ENCODE assay signal across 9 cellular contexts in genomic region chr11:100709233-100709999, GRCh38. TPM values are rescaled to one million over a fixed set of nuclear protein-coding genes. Genes with fewer than 3 reads are reported as not detected.
DNase-seq lines count a peak whose midpoint lies in the region; ATAC-seq and TF ChIP-seq lines count a peak whose summit lies in the region.
"Had no signal": no experiment of that assay in that cellular context is flagged by ENCODE, and none has a peak within 500 bp of the region (broad histone marks: within the 10 kb centered on the region; RNA-seq: fewer than 3 reads in every experiment).

No MANE protein-coding gene starts in this region.

- DNase-seq in iPS-NIHi11 (ENCODE audit: low spot score) (no peak), occipital lobe (lab: John Stamatoyannopoulos, UW) (no peak)
- DNase-seq: central memory CD4-positive, alpha-beta T cell; NCI-H1694 treated with DMSO at 0.1 percent for 48 hours had no signal

- no peaks in the 10 kb centered on the region for H4K20me1 ChIP-seq in OCI-LY3 (ENCODE audit: insufficient read depth, low read length)

- H3K9me3 ChIP-seq in OCI-LY3 (ENCODE audit: insufficient read depth, low read length) (no peaks in the 10 kb centered on the region), skeletal muscle satellite cell (replicated peaks; ENCODE audit: low read length) (no peaks in the 10 kb centered on the region)

- peak overlapping the region; percentile 98 for H3K4me2 ChIP-seq in OCI-LY3 (ENCODE audit: low read length)
- peak overlapping the region; percentile 47 for H3K4me2 ChIP-seq in skeletal muscle satellite cell (ENCODE audit: low read length)

- no peaks in the 10 kb centered on the region for H3K27me3 ChIP-seq in OCI-LY3 (ENCODE audit: low read depth, low read length)
- no peaks in the 10 kb centered on the region for H3K27me3 ChIP-seq in skeletal muscle satellite cell (ENCODE audit: control insufficient read depth, insufficient read depth, low read length)

- H3K4me1 ChIP-seq in OCI-LY3 (ENCODE audit: low read length) (peaks cover 70% of the 10 kb centered on the region), skeletal muscle satellite cell (ENCODE audit: control insufficient read depth, insufficient read depth, low read length) (peaks cover 9% of the 10 kb centered on the region)

- H3K9ac ChIP-seq in OCI-LY3 (ENCODE audit: low read length) (peak overlapping the region; percentile 44), skeletal muscle satellite cell (ENCODE audit: low read depth, low read length) (no peak overlapping the region)

- H3K79me2 ChIP-seq in OCI-LY3 (ENCODE audit: low read length), result peaks cover 34% of the 10 kb centered on the region

- TF ChIP-seq CTCF in OCI-LY3 (IDR thresholded peaks at IDR 0.05; ENCODE audit: low read depth, low read length), result no peak

- ATAC-seq in GM19025 (IDR thresholded peaks at IDR 0.05; ENCODE audit: low read depth, unreplicated experiment), result peak; percentile 50
- peak; percentile 78 for ATAC-seq in HG02798 (IDR thresholded peaks at IDR 0.05; ENCODE audit: poor library complexity, unreplicated experiment)
- no peak for ATAC-seq in esophagus mucosa

- H3K4me3 ChIP-seq in OCI-LY3 (ENCODE audit: low read length), result peak overlapping the region; percentile 68
- no peak overlapping the region for H3K4me3 ChIP-seq in skeletal muscle satellite cell (ENCODE audit: low read length)

- H3K27ac ChIP-seq in OCI-LY3 (ENCODE audit: low read length), result peak overlapping the region; percentile 83

- H3K36me3 ChIP-seq in OCI-LY3 (replicated peaks; ENCODE audit: low read depth, low read length) (peaks cover 3% of the 10 kb centered on the region), skeletal muscle satellite cell (ENCODE audit: insufficient read depth, low read length) (no peaks in the 10 kb centered on the region)

- H2AFZ ChIP-seq in OCI-LY3 (ENCODE audit: low read depth, low read length), result no peak overlapping the region

RNA-seq across cellular contexts. Expression of gene ARHGAP42, which starts 22.3 kb away (rescaled TPM):
- 5.9 and 10.9 TPM in 2 replicates for total RNA-seq in skeletal muscle satellite cell (2012; rRNA removed)
- total RNA-seq in esophagus mucosa, result 4.0 TPM
- 7.2 TPM for total RNA-seq in occipital lobe
